In genomic region chr3:185137821-185138220, GRCh38 we compare ENCODE assay signal across 9 cellular contexts. TPM values are rescaled to one million over a fixed set of nuclear protein-coding genes. Genes with fewer than 3 reads are reported as not detected.
"Had no signal": no experiment of that assay in that cellular context is flagged by ENCODE, and none has a peak within 500 bp of the region (broad histone marks: within the 10 kb centered on the region; RNA-seq: fewer than 3 reads in every experiment).

No MANE protein-coding gene starts in this region.

- FAIRE-seq: HTR-8/SVneo had no signal

- DNase-seq: GM23248, GOT3, H7, HFFc6, IMR-90, KBM-7 had no signal

- H3K27ac ChIP-seq: GM23248 had no signal

- H3K4me1 ChIP-seq: HAP-1 had no signal

- H3K36me3 ChIP-seq: HAP-1 had no signal

- H3K9ac ChIP-seq: GM23248 had no signal

- H3K4me3 ChIP-seq: GM23248, HAP-1 had no signal

- H3K9me3 ChIP-seq: HAP-1 had no signal

RNA-seq across cellular contexts. Expression of gene C3orf70, which starts 15.0 kb away (rescaled TPM):
- total RNA-seq: GM23248, HT-29 had no signal
